9 cellular contexts compared by ENCODE assay signal in genomic region chr16:29663829-29664132, GRCh38.
DNase-seq lines count a peak whose midpoint lies in the region; ATAC-seq lines count a peak whose summit lies in the region.
"Had no signal": no experiment of that assay in that cellular context is flagged by ENCODE, and none has a peak within 500 bp of the region (broad histone marks: within the 10 kb centered on the region; RNA-seq: fewer than 3 reads in every experiment).

No MANE protein-coding gene starts in this region.

- H3K27me3 Mint-ChIP-seq in T-helper 1 cell treated with Interleukin-12 subunit alpha and Interleukin-12 subunit beta and Interleukin-4 antibody, amounts not matched to agents 30 μg/mL and 1 μg/mL, for 36 hours (ENCODE audit: low read depth) = no peaks in the 10 kb centered on the region
- H3K27me3 Mint-ChIP-seq in effector memory CD8-positive, alpha-beta T cell = no peaks in the 10 kb centered on the region

- peak overlapping the region; percentile 99 for H3K4me3 Mint-ChIP-seq in T-helper 1 cell treated with Interleukin-12 subunit alpha and Interleukin-12 subunit beta and Interleukin-4 antibody, amounts not matched to agents 30 μg/mL and 1 μg/mL, for 36 hours
- H3K4me3 Mint-ChIP-seq in effector memory CD8-positive, alpha-beta T cell = peak overlapping the region; percentile 95 to 100

- ATAC-seq in effector memory CD8-positive, alpha-beta T cell (replicated peaks) = no peak
- ATAC-seq: A549 had no signal

- peak overlapping the region; percentile 94 for H3K27ac Mint-ChIP-seq in T-helper 1 cell treated with Interleukin-12 subunit alpha and Interleukin-12 subunit beta and Interleukin-4 antibody, amounts not matched to agents 30 μg/mL and 1 μg/mL, for 36 hours
- H3K27ac Mint-ChIP-seq in effector memory CD8-positive, alpha-beta T cell = peak overlapping the region; percentile 99

- peaks cover 37% of the 10 kb centered on the region for H3K4me1 Mint-ChIP-seq in T-helper 1 cell treated with Interleukin-12 subunit alpha and Interleukin-12 subunit beta and Interleukin-4 antibody, amounts not matched to agents 30 μg/mL and 1 μg/mL, for 36 hours (ENCODE audit: low read depth)
- peaks cover 56 to 58% of the 10 kb centered on the region in 2 donors for H3K4me1 Mint-ChIP-seq in effector memory CD8-positive, alpha-beta T cell (ENCODE audit: low read depth in 2 of 2)

- DNase-seq in activated CD4-positive, alpha-beta T cell treated with anti-CD3 and anti-CD28 coated beads for 48 hours = peak; percentile 35
- DNase-seq in activated CD4-positive, alpha-beta T cell treated with anti-CD3 and anti-CD28 coated beads, Interleukin-2, amount 50 U/mL, for 4 hours = no peak
- peak in 1 of 3 experiments; percentile 23 for DNase-seq in effector memory CD8-positive, alpha-beta T cell
- peak in 4 of 6 experiments; percentile 15 to 54 (median 41) for DNase-seq in stimulated activated naive CD4-positive, alpha-beta T cell (lab: John Stamatoyannopoulos, UW)
- DNase-seq in GDM1 (lab: John Stamatoyannopoulos, UW) (no peak), NCI-H1048 (lab: John Stamatoyannopoulos, UW) (no peak), NCI-H446 (lab: John Stamatoyannopoulos, UW) (no peak)

- H3K36me3 Mint-ChIP-seq in T-helper 1 cell treated with Interleukin-12 subunit alpha and Interleukin-12 subunit beta and Interleukin-4 antibody, amounts not matched to agents 30 μg/mL and 1 μg/mL, for 36 hours (ENCODE audit: low read depth) = peaks cover 43% of the 10 kb centered on the region
- H3K36me3 Mint-ChIP-seq in effector memory CD8-positive, alpha-beta T cell (ENCODE audit: insufficient read depth) = peaks cover 61% of the 10 kb centered on the region

- H3K9me3 Mint-ChIP-seq in T-helper 1 cell treated with Interleukin-12 subunit alpha and Interleukin-12 subunit beta and Interleukin-4 antibody, amounts not matched to agents 30 μg/mL and 1 μg/mL, for 36 hours = no peaks in the 10 kb centered on the region
- no peaks in the 10 kb centered on the region for H3K9me3 Mint-ChIP-seq in effector memory CD8-positive, alpha-beta T cell

Comparison
In these comparisons a context has a peak if more than half of its experiments do, and no peak if none do; other contexts are left out.
1. DNase-seq: peak in activated CD4-positive, alpha-beta T cell treated with anti-CD3 and anti-CD28 coated beads for 48 hours (single experiment) and stimulated activated naive CD4-positive, alpha-beta T cell (4 of 6); none in activated CD4-positive, alpha-beta T cell treated with anti-CD3 and anti-CD28 coated beads, Interleukin-2, amount 50 U/mL, for 4 hours (0 of 2), GDM1 (single experiment), NCI-H1048 (single experiment) and NCI-H446 (0 of 2).